11 cellular contexts compared by ENCODE assay signal in genomic region chr3:37935290-37935668, GRCh38. TPM values are rescaled to one million over a fixed set of nuclear protein-coding genes. Genes with fewer than 3 reads are reported as not detected.
A peak's percentile ranks its signal among the peaks of the same experiment; 100 is the strongest.
DNase-seq lines count a peak whose midpoint lies in the region; ATAC-seq and TF ChIP-seq lines count a peak whose summit lies in the region.
"Had no signal": no experiment of that assay in that cellular context is flagged by ENCODE, and none has a peak within 500 bp of the region (broad histone marks: within the 10 kb centered on the region; RNA-seq: fewer than 3 reads in every experiment).

No MANE protein-coding gene starts in this region.

- H2BK5ac ChIP-seq in IMR-90 (ENCODE audit: low read depth, low read length, poor library complexity, severe bottlenecking): peak overlapping the region; percentile 87
- H2BK5ac ChIP-seq in neuronal stem cell (ENCODE audit: low read length): no peak overlapping the region

- H2AFZ ChIP-seq in IMR-90 (replicated peaks; ENCODE audit: low read length, poor library complexity) (no peak overlapping the region), neuronal stem cell (ENCODE audit: low read length) (no peak overlapping the region)

- H3K9me3 Mint-ChIP-seq in chondrocyte (ENCODE audit: low read depth): no peaks in the 10 kb centered on the region
- H3K9me3 Mint-ChIP-seq: activated T-helper 17 cell treated with anti-CD3 and anti-CD28 coated beads, Interleukin-2, amount 50 U/mL, for 72 hours; naive B cell had no signal

- peak overlapping the region; percentile 87 for H4K91ac ChIP-seq in IMR-90 (ENCODE audit: insufficient read depth, low read depth, low read length)
- no peak overlapping the region for H4K91ac ChIP-seq in neuronal stem cell (ENCODE audit: low read depth, low read length, poor library complexity)

- BruUV-seq in IMR-90 (replicated peaks; lab: Mats Ljungman, UMichigan): no TSS peak

- H3K4ac ChIP-seq in IMR-90 (ENCODE audit: low read depth, low read length) (peak overlapping the region; percentile 97), neuronal stem cell (ENCODE audit: low read length) (no peak overlapping the region)

- H2BK20ac ChIP-seq in IMR-90 (ENCODE audit: low read depth, low read length): peak overlapping the region; percentile 97

- peak overlapping the region; percentile 90 for H2AK5ac ChIP-seq in IMR-90 (ENCODE audit: low read depth, low read length)
- no peak overlapping the region for H2AK5ac ChIP-seq in neuronal stem cell (ENCODE audit: low read depth, low read length)

- TF ChIP-seq CTCF in IMR-90 (conservative IDR thresholded peaks at IDR 0.05; ENCODE audit: low read depth, low read length) (no peak), chondrocyte (IDR thresholded peaks at IDR 0.05) (no peak)

- H3K27ac Mint-ChIP-seq in chondrocyte (ENCODE audit: unreplicated experiment): peak overlapping the region; percentile 92
- H3K27ac Mint-ChIP-seq: activated T-helper 17 cell treated with anti-CD3 and anti-CD28 coated beads, Interleukin-2, amount 50 U/mL, for 72 hours; naive B cell had no signal

- peak overlapping the region; percentile 88 for H3K14ac ChIP-seq in IMR-90 (replicated peaks; ENCODE audit: low read depth, low read length)
- H3K14ac ChIP-seq in neuronal stem cell (ENCODE audit: low read length): no peak overlapping the region

- H3K4me1 Mint-ChIP-seq in chondrocyte (ENCODE audit: low read depth): peaks cover 72% of the 10 kb centered on the region
- H3K4me1 Mint-ChIP-seq: naive B cell had no signal

- no peaks in the 10 kb centered on the region for H3K36me3 Mint-ChIP-seq in chondrocyte (ENCODE audit: low read depth)
- H3K36me3 Mint-ChIP-seq: naive B cell had no signal

- peak overlapping the region; percentile 92 for H2BK120ac ChIP-seq in IMR-90 (ENCODE audit: low read depth, low read length)
- H2BK120ac ChIP-seq in neuronal stem cell (ENCODE audit: low read depth, low read length): no peak overlapping the region

- no peak for TF ChIP-seq POLR2A in IMR-90 (IDR thresholded peaks at IDR 0.05; ENCODE audit: low read depth, low read length)

- DNase-seq in IMR-90 (peak; percentile 49), chondrocyte (ENCODE audit: low spot score) (no peak), left colon (no peak), middle frontal gyrus (ENCODE audit: extremely low spot score, low spot score) (no peak), neuronal stem cell (ENCODE audit: low spot score) (no peak)
- no peak for DNase-seq in activated CD4-positive, alpha-beta T cell treated with anti-CD3 and anti-CD28 coated beads for 1 hour
- DNase-seq: DND-41, naive B cell had no signal

- dilution Hi-C loops in IMR-90 (cut with HindIII; ENCODE audit: low sequenced_read_pairs, unreplicated experiment): no loop called here

- peaks cover 18% of the 10 kb centered on the region for H3K4me1 ChIP-seq in IMR-90 (ENCODE audit: control insufficient read depth, insufficient read depth, low read length)
- H3K4me1 ChIP-seq in skeletal muscle satellite cell (ENCODE audit: control insufficient read depth, insufficient read depth, low read length): peaks cover 40% of the 10 kb centered on the region
- peaks cover 13 to 16% of the 10 kb centered on the region in 2 donors for H3K4me1 ChIP-seq in neuronal stem cell (ENCODE audit: control insufficient read depth in 2 of 2, insufficient read depth in 1 of 2, low read depth in 1 of 2, low read length in 2 of 2)

- H3K9me1 ChIP-seq in IMR-90 (ENCODE audit: insufficient read depth, low read length): peaks cover 22% of the 10 kb centered on the region

- intact Hi-C loops in IMR-90 (cut with micrococcal nuclease) (no loop called here), left colon (cut with DNase I, micrococcal nuclease) (no loop called here)

- H3K23ac ChIP-seq in IMR-90 (ENCODE audit: low read depth, low read length) (peak overlapping the region; percentile 81; the same call in 1 of the 2 replicates), neuronal stem cell (ENCODE audit: low read depth, low read length, poor library complexity) (no peak overlapping the region)

- H3K18ac ChIP-seq in IMR-90 (ENCODE audit: low read depth, low read length) (peak overlapping the region; percentile 88), neuronal stem cell (ENCODE audit: low read length) (no peak overlapping the region)

- H3K79me1 ChIP-seq in IMR-90 (ENCODE audit: low read depth in 1 of 2, low read length in 2 of 2) (peaks cover 36 to 63% of the 10 kb centered on the region in 2 experiments), neuronal stem cell (ENCODE audit: low read depth, low read length) (peaks cover 4% of the 10 kb centered on the region)

- no peak overlapping the region for H2BK12ac ChIP-seq in neuronal stem cell (ENCODE audit: low read length)

- no peaks in the 10 kb centered on the region for H3K9me3 ChIP-seq in IMR-90 (ENCODE audit: control insufficient read depth, insufficient read depth, low read length)
- no peaks in the 10 kb centered on the region for H3K9me3 ChIP-seq in skeletal muscle satellite cell (replicated peaks; ENCODE audit: low read length)
- peaks cover 0 to 3% of the 10 kb centered on the region in 2 donors for H3K9me3 ChIP-seq in neuronal stem cell (replicated peaks in 1 of 2; ENCODE audit: control insufficient read depth in 2 of 2, insufficient read depth in 1 of 2, low read depth in 1 of 2, low read length in 2 of 2)

- H3K4me3 ChIP-seq in IMR-90 (ENCODE audit: insufficient read depth, low read depth, low read length) (no peak overlapping the region), skeletal muscle satellite cell (ENCODE audit: low read length) (no peak overlapping the region), neuronal stem cell (ENCODE audit: low read length in 2 of 2) (no peak overlapping the region)

- H4K5ac ChIP-seq in IMR-90 (ENCODE audit: low read depth, low read length): peak overlapping the region; percentile 77

- H4K8ac ChIP-seq in IMR-90 (ENCODE audit: low read depth in 2 of 2, low read length in 2 of 2) (peak overlapping the region; percentile 63 to 86), neuronal stem cell (ENCODE audit: low read depth, low read length) (no peak overlapping the region)

- H3K4me3 Mint-ChIP-seq in chondrocyte (ENCODE audit: unreplicated experiment): peak overlapping the region; percentile 1
- H3K4me3 Mint-ChIP-seq: activated T-helper 17 cell treated with anti-CD3 and anti-CD28 coated beads, Interleukin-2, amount 50 U/mL, for 72 hours; naive B cell had no signal

- WGBS in IMR-90 (ENCODE audit: extremely low coverage in 2 of 2, insufficient read length in 1 of 2), 2 experiments: no CpG with 5 or more reads among the region's 1 CpG
- no CpG with 5 or more reads among the region's 1 CpG for WGBS in neuronal stem cell (ENCODE audit: extremely low coverage in 2 of 2, insufficient read length in 2 of 2, insufficient replicate concordance in 1 of 2), 2 donors

- H2BK15ac ChIP-seq in IMR-90 (ENCODE audit: low read depth, low read length) (peak overlapping the region; percentile 96; the same call in 2 of the 3 replicates), neuronal stem cell (ENCODE audit: low read length) (no peak overlapping the region)

- POLR2A ChIA-PET in IMR-90 (lab: Charles Lee; ENCODE audit: unreplicated experiment): no interaction called here

- CTCF ChIA-PET in IMR-90 (lab: Yijun Ruan, JAX): interaction anchor here (0.7 to 1.7 kb wide), 3 partner anchors 10 to 152 kb away, joined by 3 to 4 read pairs (median 4); no protein-coding TSS in a partner anchor

- H3K27ac ChIP-seq in IMR-90 (ENCODE audit: insufficient read depth, low read length): peak overlapping the region; percentile 94
- H3K27ac ChIP-seq in neuronal stem cell (replicated peaks; ENCODE audit: low read length): no peak overlapping the region

- H3K27me3 ChIP-seq in IMR-90 (ENCODE audit: control insufficient read depth, insufficient read depth, low read length) (no peaks in the 10 kb centered on the region), skeletal muscle satellite cell (ENCODE audit: control insufficient read depth, insufficient read depth, low read length) (no peaks in the 10 kb centered on the region), neuronal stem cell (ENCODE audit: control insufficient read depth in 3 of 3, insufficient read depth in 3 of 3, low read depth in 1 of 3, low read length in 3 of 3) (no peaks in the 10 kb centered on the region)

- in situ Hi-C loops in IMR-90 (cut with MboI; ENCODE audit: low sequenced_read_pairs): no loop called here

- H3K36me3 ChIP-seq in IMR-90 (ENCODE audit: control insufficient read depth, insufficient read depth, low read length) (no peaks in the 10 kb centered on the region), skeletal muscle satellite cell (ENCODE audit: insufficient read depth, low read length) (no peaks in the 10 kb centered on the region), neuronal stem cell (replicated peaks in 1 of 2; ENCODE audit: control insufficient read depth in 2 of 2, insufficient read depth in 2 of 2, low read length in 2 of 2) (no peaks in the 10 kb centered on the region)

- ATAC-seq in IMR-90 (ENCODE audit: low read depth) (peak; percentile 9; the same call in 1 of the 2 replicates), left colon (peak; percentile 71), HG02852 (IDR thresholded peaks at IDR 0.05; ENCODE audit: unreplicated experiment) (no peak)
- ATAC-seq: activated T-helper 17 cell treated with anti-CD3 and anti-CD28 coated beads, Interleukin-2, amount 50 U/mL, for 72 hours had no signal

- peaks cover 11% of the 10 kb centered on the region; the same call in 1 of the 2 replicates for H4K20me1 ChIP-seq in IMR-90 (ENCODE audit: insufficient read depth, low read length)

- H3K4me2 ChIP-seq in IMR-90 (ENCODE audit: low read depth, low read length) (peak overlapping the region; percentile 60; the same call in 1 of the 2 replicates), skeletal muscle satellite cell (ENCODE audit: low read length) (peak overlapping the region; percentile 59), neuronal stem cell (ENCODE audit: insufficient read depth, low read length, poor library complexity, severe bottlenecking) (no peak overlapping the region)

- no peak overlapping the region for H2AK9ac ChIP-seq in IMR-90 (replicated peaks; ENCODE audit: low read depth, low read length, poor library complexity)

- H3K9ac ChIP-seq in IMR-90 (ENCODE audit: low read depth, low read length) (peak overlapping the region; percentile 66; the same call in 1 of the 2 replicates), skeletal muscle satellite cell (ENCODE audit: low read depth, low read length) (peak overlapping the region; percentile 67), neuronal stem cell (ENCODE audit: low read depth, low read length, poor library complexity) (no peak overlapping the region)

- 0 out of 2 replicates have a peak overlapping the region, but pooled peaks have one; percentile 48 for H3K56ac ChIP-seq in IMR-90 (ENCODE audit: extremely low read depth, insufficient read depth, low read length)

- no peaks in the 10 kb centered on the region for H3K27me3 Mint-ChIP-seq in chondrocyte (ENCODE audit: low read depth)

- no peak for TF ChIP-seq RAD21 in IMR-90 (IDR thresholded peaks at IDR 0.05; ENCODE audit: low read length)

RNA-seq across cellular contexts. Expression of gene VILL, which starts 55.3 kb away (rescaled TPM):
- total RNA-seq in IMR-90 (2012; rRNA removed) (2.3 and 2.5 TPM in 2 replicates), chondrocyte (1.7 to 2.6 TPM (median 1.7 TPM) in 3 replicates), left colon (100 to 1,000 TPM; 174 to 184 TPM)
- polyA plus RNA-seq in IMR-90 (2012; rRNA removed): 4.5 and 4.7 TPM in 2 replicates
- 1.3 and 3.7 TPM in 2 replicates for polyA plus RNA-seq in IMR-90 (2012; cell fraction: cytosol; rRNA removed)
- 15.6 and 35.8 TPM in 2 replicates for polyA plus RNA-seq in IMR-90 (2012; cell fraction: nucleus; rRNA removed; ENCODE audit: low replicate concordance)
- 4.3 and 7.6 TPM in 2 replicates for total RNA-seq in skeletal muscle satellite cell (2012; rRNA removed)
- polyA plus RNA-seq in neuronal stem cell (2013, experiment 1 of 2): 2.0 TPM
- polyA plus RNA-seq in neuronal stem cell (2013, experiment 2 of 2): 1.7 TPM

Comparison
In these comparisons a context has a peak if more than half of its experiments do, and no peak if none do; other contexts are left out.
1. RNA of gene VILL, which starts 55.3 kb away (total RNA-seq): 174 to 184 TPM in left colon; 2.3 to 2.5 TPM in IMR-90 and 1.7 to 2.6 TPM in chondrocyte; every median in the first group is over 10 times any median in the second.